Comparison of ENCODE assay signal across 10 cellular contexts in genomic region chr2:86087936-86088850, GRCh38. TPM values are rescaled to one million over a fixed set of nuclear protein-coding genes. Genes with fewer than 3 reads are reported as not detected.
DNase-seq lines count a peak whose midpoint lies in the region; ATAC-seq and TF ChIP-seq lines count a peak whose summit lies in the region.
"Had no signal": no experiment of that assay in that cellular context is flagged by ENCODE, and none has a peak within 500 bp of the region (broad histone marks: within the 10 kb centered on the region; RNA-seq: fewer than 3 reads in every experiment).

No MANE protein-coding gene starts in this region.

- H3K27me3 Mint-ChIP-seq in activated CD4-positive, alpha-beta memory T cell treated with anti-CD3 and anti-CD28 coated beads for 36 hours, result no peaks in the 10 kb centered on the region
- no peaks in the 10 kb centered on the region for H3K27me3 Mint-ChIP-seq in activated CD4-positive, alpha-beta memory T cell treated with anti-CD3 and anti-CD28 coated beads, Interleukin-2, amount 10 ng/mL, durations not matched to agents 7 days and 5 days
- H3K27me3 Mint-ChIP-seq in endodermal cell (ENCODE audit: insufficient read depth), result no peaks in the 10 kb centered on the region
- no peaks in the 10 kb centered on the region for H3K27me3 Mint-ChIP-seq in progenitor cell of endocrine pancreas
- H3K27me3 Mint-ChIP-seq: activated CD8-positive, alpha-beta memory T cell treated with anti-CD3 and anti-CD28 coated beads, Interleukin-2, amount 10 ng/mL, durations not matched to agents 7 days and 5 days had no signal

- H3K4me3 ChIP-seq in IMR-90 (ENCODE audit: insufficient read depth, low read depth, low read length) (no peak overlapping the region), endodermal cell (ENCODE audit: low read length) (no peak overlapping the region)

- H3K27ac ChIP-seq in IMR-90 (ENCODE audit: insufficient read depth, low read length), result no peak overlapping the region
- no peak overlapping the region for H3K27ac ChIP-seq in endodermal cell (ENCODE audit: low read depth, low read length)

- H2BK15ac ChIP-seq in IMR-90 (ENCODE audit: low read depth, low read length), result no peak overlapping the region

- H4K20me1 ChIP-seq in IMR-90 (ENCODE audit: insufficient read depth, low read length), result no peaks in the 10 kb centered on the region

- no peak overlapping the region for H3K4me2 ChIP-seq in IMR-90 (ENCODE audit: low read depth, low read length)

- no peak for TF ChIP-seq RAD21 in IMR-90 (IDR thresholded peaks at IDR 0.05; ENCODE audit: low read length)

- no peak overlapping the region for H3K18ac ChIP-seq in IMR-90 (ENCODE audit: low read depth, low read length)

- no peaks in the 10 kb centered on the region for H3K9me3 Mint-ChIP-seq in activated CD4-positive, alpha-beta memory T cell treated with anti-CD3 and anti-CD28 coated beads for 36 hours
- H3K9me3 Mint-ChIP-seq in activated CD4-positive, alpha-beta memory T cell treated with anti-CD3 and anti-CD28 coated beads, Interleukin-2, amount 10 ng/mL, durations not matched to agents 7 days and 5 days, result no peaks in the 10 kb centered on the region
- H3K9me3 Mint-ChIP-seq in endodermal cell (no peaks in the 10 kb centered on the region), progenitor cell of endocrine pancreas (ENCODE audit: low read depth) (no peaks in the 10 kb centered on the region)

- H3K27me3 ChIP-seq in IMR-90 (ENCODE audit: control insufficient read depth, insufficient read depth, low read length) (no peaks in the 10 kb centered on the region), endodermal cell (ENCODE audit: control insufficient read depth, insufficient read depth, low read length, poor library complexity, severe bottlenecking) (no peaks in the 10 kb centered on the region)

- H3K23ac ChIP-seq in IMR-90 (ENCODE audit: low read depth, low read length), result no peak overlapping the region

- H3K4me1 ChIP-seq in IMR-90 (ENCODE audit: control insufficient read depth, insufficient read depth, low read length) (no peaks in the 10 kb centered on the region), endodermal cell (ENCODE audit: control insufficient read depth, insufficient read depth, low read length) (no peaks in the 10 kb centered on the region)

- H3K9me1 ChIP-seq in IMR-90 (ENCODE audit: insufficient read depth, low read length), result no peaks in the 10 kb centered on the region

- DNase-seq in activated CD4-positive, alpha-beta memory T cell treated with anti-CD3 and anti-CD28 coated beads for 36 hours, result peak; percentile 28
- no peak for DNase-seq in activated CD4-positive, alpha-beta memory T cell treated with anti-CD3 and anti-CD28 coated beads, Interleukin-2, amount 10 ng/mL, durations not matched to agents 7 days and 5 days
- DNase-seq in IMR-90 (no peak), endodermal cell (peak; percentile 59), progenitor cell of endocrine pancreas (ENCODE audit: low spot score, unreplicated experiment) (no peak), OCI-M1 (lab: John Stamatoyannopoulos, UW) (no peak)
- no peak for DNase-seq in effector CD8-positive, alpha-beta T cell (lab: John Stamatoyannopoulos, UW)
- DNase-seq: activated CD8-positive, alpha-beta memory T cell treated with anti-CD3 and anti-CD28 coated beads, Interleukin-2, amount 10 ng/mL, durations not matched to agents 7 days and 5 days; NCI-H345 had no signal

- H3K9me3 ChIP-seq in IMR-90 (ENCODE audit: control insufficient read depth, insufficient read depth, low read length) (no peaks in the 10 kb centered on the region), endodermal cell (ENCODE audit: control insufficient read depth, low read length) (no peaks in the 10 kb centered on the region)

- no peak overlapping the region for H2AK5ac ChIP-seq in IMR-90 (ENCODE audit: low read depth, low read length)

- no peak overlapping the region for H2AK9ac ChIP-seq in IMR-90 (replicated peaks; ENCODE audit: low read depth, low read length, poor library complexity)

- no peak overlapping the region for H2AFZ ChIP-seq in IMR-90 (replicated peaks; ENCODE audit: low read length, poor library complexity)

- H4K91ac ChIP-seq in IMR-90 (ENCODE audit: insufficient read depth, low read depth, low read length), result no peak overlapping the region

- H4K8ac ChIP-seq in IMR-90 (ENCODE audit: low read depth in 2 of 2, low read length in 2 of 2), result no peak overlapping the region

- BruUV-seq in IMR-90 (replicated peaks; lab: Mats Ljungman, UMichigan), result no TSS peak

- 20% methylated on average over 1 of the region's 14 CpGs; no CpG with 5 or more reads in 1 of the 2 experiments for WGBS in IMR-90 (ENCODE audit: extremely low coverage in 2 of 2, insufficient read length in 1 of 2), 2 experiments
- WGBS in endodermal cell (ENCODE audit: insufficient coverage in 1 of 2, insufficient read length in 1 of 2), 2 experiments, result 86 to 94% methylated on average over 9 to 14 of the region's 14 CpGs

- peak; percentile 24; the same call in 1 of the 2 replicates for TF ChIP-seq CTCF in IMR-90 (conservative IDR thresholded peaks at IDR 0.05; ENCODE audit: low read depth, low read length)
- peak; percentile 81 for TF ChIP-seq CTCF in endodermal cell (conservative IDR thresholded peaks at IDR 0.05)
- peak; percentile 53 for TF ChIP-seq CTCF in progenitor cell of endocrine pancreas (IDR thresholded peaks at IDR 0.05; ENCODE audit: unreplicated experiment)

- H3K14ac ChIP-seq in IMR-90 (replicated peaks; ENCODE audit: low read depth, low read length), result no peak overlapping the region

- H2BK120ac ChIP-seq in IMR-90 (ENCODE audit: low read depth, low read length), result no peak overlapping the region

- no peak for TF ChIP-seq POLR2A in IMR-90 (IDR thresholded peaks at IDR 0.05; ENCODE audit: low read depth, low read length)

- no peak overlapping the region for H4K5ac ChIP-seq in IMR-90 (ENCODE audit: low read depth, low read length)

- H3K9ac ChIP-seq in IMR-90 (ENCODE audit: low read depth, low read length) (no peak overlapping the region), endodermal cell (ENCODE audit: extremely low read depth, low read length, poor library complexity, severe bottlenecking) (no peak overlapping the region)

- peaks cover 43% of the 10 kb centered on the region for H3K36me3 ChIP-seq in IMR-90 (ENCODE audit: control insufficient read depth, insufficient read depth, low read length)
- H3K36me3 ChIP-seq in endodermal cell (ENCODE audit: control insufficient read depth, insufficient read depth, low read length), result peaks cover 81% of the 10 kb centered on the region

- peaks cover 0 to 4% of the 10 kb centered on the region in 2 experiments; a peak in 1 of 4 replicates for H3K79me1 ChIP-seq in IMR-90 (ENCODE audit: low read depth in 1 of 2, low read length in 2 of 2)

- H3K4me1 Mint-ChIP-seq in activated CD4-positive, alpha-beta memory T cell treated with anti-CD3 and anti-CD28 coated beads for 36 hours (ENCODE audit: low read depth), result no peaks in the 10 kb centered on the region
- H3K4me1 Mint-ChIP-seq in activated CD4-positive, alpha-beta memory T cell treated with anti-CD3 and anti-CD28 coated beads, Interleukin-2, amount 10 ng/mL, durations not matched to agents 7 days and 5 days, result no peaks in the 10 kb centered on the region
- no peaks in the 10 kb centered on the region for H3K4me1 Mint-ChIP-seq in endodermal cell
- no peaks in the 10 kb centered on the region for H3K4me1 Mint-ChIP-seq in progenitor cell of endocrine pancreas (ENCODE audit: low read depth)

- dilution Hi-C loops in IMR-90 (cut with HindIII; ENCODE audit: low sequenced_read_pairs, unreplicated experiment), result no loop called here

- in situ Hi-C loops in IMR-90 (cut with MboI; ENCODE audit: low sequenced_read_pairs), result no loop called here

- no peak overlapping the region for H3K56ac ChIP-seq in IMR-90 (ENCODE audit: extremely low read depth, insufficient read depth, low read length)

- peaks cover 34% of the 10 kb centered on the region for H3K36me3 Mint-ChIP-seq in activated CD4-positive, alpha-beta memory T cell treated with anti-CD3 and anti-CD28 coated beads for 36 hours
- H3K36me3 Mint-ChIP-seq in activated CD4-positive, alpha-beta memory T cell treated with anti-CD3 and anti-CD28 coated beads, Interleukin-2, amount 10 ng/mL, durations not matched to agents 7 days and 5 days (ENCODE audit: low read depth), result peaks cover 30% of the 10 kb centered on the region
- peaks cover 69% of the 10 kb centered on the region for H3K36me3 Mint-ChIP-seq in endodermal cell (ENCODE audit: low read depth)
- peaks cover 12% of the 10 kb centered on the region for H3K36me3 Mint-ChIP-seq in progenitor cell of endocrine pancreas (ENCODE audit: insufficient read depth)

- H2BK20ac ChIP-seq in IMR-90 (ENCODE audit: low read depth, low read length), result no peak overlapping the region

- H3K27ac Mint-ChIP-seq in activated CD4-positive, alpha-beta memory T cell treated with anti-CD3 and anti-CD28 coated beads for 36 hours, result no peak overlapping the region
- H3K27ac Mint-ChIP-seq in activated CD4-positive, alpha-beta memory T cell treated with anti-CD3 and anti-CD28 coated beads, Interleukin-2, amount 10 ng/mL, durations not matched to agents 7 days and 5 days, result no peak overlapping the region
- H3K27ac Mint-ChIP-seq in endodermal cell (no peak overlapping the region), progenitor cell of endocrine pancreas (no peak overlapping the region)
- H3K27ac Mint-ChIP-seq: activated CD8-positive, alpha-beta memory T cell treated with anti-CD3 and anti-CD28 coated beads, Interleukin-2, amount 10 ng/mL, durations not matched to agents 7 days and 5 days had no signal

- no peak for ATAC-seq in IMR-90 (ENCODE audit: low read depth)
- no peak for ATAC-seq in GM18861 (IDR thresholded peaks at IDR 0.05; ENCODE audit: unreplicated experiment)
- ATAC-seq: activated CD8-positive, alpha-beta memory T cell treated with anti-CD3 and anti-CD28 coated beads, Interleukin-2, amount 10 ng/mL, durations not matched to agents 7 days and 5 days had no signal

- intact Hi-C loops in activated CD4-positive, alpha-beta memory T cell treated with anti-CD3 and anti-CD28 coated beads for 36 hours (cut with micrococcal nuclease), result no loop called here
- intact Hi-C loops in IMR-90 (cut with micrococcal nuclease), result loop anchor here (10.0 kb wide), 1 partner anchor 333 kb away; the partner anchor contains the start of gene ATOH8

- H3K4me3 Mint-ChIP-seq in activated CD4-positive, alpha-beta memory T cell treated with anti-CD3 and anti-CD28 coated beads for 36 hours, result no peak overlapping the region
- no peak overlapping the region for H3K4me3 Mint-ChIP-seq in activated CD4-positive, alpha-beta memory T cell treated with anti-CD3 and anti-CD28 coated beads, Interleukin-2, amount 10 ng/mL, durations not matched to agents 7 days and 5 days
- H3K4me3 Mint-ChIP-seq in endodermal cell (no peak overlapping the region), progenitor cell of endocrine pancreas (ENCODE audit: low read depth) (no peak overlapping the region)
- H3K4me3 Mint-ChIP-seq: activated CD8-positive, alpha-beta memory T cell treated with anti-CD3 and anti-CD28 coated beads, Interleukin-2, amount 10 ng/mL, durations not matched to agents 7 days and 5 days had no signal

- CTCF ChIA-PET in activated CD4-positive, alpha-beta memory T cell treated with anti-CD3 and anti-CD28 coated beads for 36 hours (lab: Charles Lee), result interaction anchor here (0.6 to 1.9 kb wide), 15 partner anchors 9 to 358 kb away, joined by 3 to 20 read pairs (median 4); partner anchors contain the start of genes POLR1A and PTCD3
- CTCF ChIA-PET in activated CD4-positive, alpha-beta memory T cell treated with anti-CD3 and anti-CD28 coated beads, Interleukin-2, amount 10 ng/mL, durations not matched to agents 7 days and 5 days (lab: Charles Lee), result interaction anchor here (0.5 to 2.2 kb wide), 19 partner anchors 8 to 798 kb away, joined by 3 to 15 read pairs (median 4); no protein-coding TSS in a partner anchor
- CTCF ChIA-PET in IMR-90 (lab: Yijun Ruan, JAX), result interaction anchor here (0.9 kb wide), 1 partner anchor 10 kb away, joined by 3 read pairs; no protein-coding TSS in a partner anchor

- H2BK5ac ChIP-seq in IMR-90 (ENCODE audit: low read depth, low read length, poor library complexity, severe bottlenecking), result no peak overlapping the region

- POLR2A ChIA-PET in activated CD4-positive, alpha-beta memory T cell treated with anti-CD3 and anti-CD28 coated beads for 36 hours (lab: Charles Lee), result interaction anchor here (0.6 to 1.0 kb wide), 2 partner anchors 72 to 89 kb away, joined by 3 read pairs; no protein-coding TSS in a partner anchor
- POLR2A ChIA-PET in activated CD4-positive, alpha-beta memory T cell treated with anti-CD3 and anti-CD28 coated beads, Interleukin-2, amount 10 ng/mL, durations not matched to agents 7 days and 5 days (lab: Charles Lee), result interaction anchor here (1.2 to 2.0 kb wide), 2 partner anchors 16 to 18 kb away, joined by 6 to 8 read pairs; partner anchors contain the start of genes POLR1A and PTCD3
- POLR2A ChIA-PET in IMR-90 (lab: Charles Lee; ENCODE audit: unreplicated experiment), result interaction anchor here (1.0 kb wide), 1 partner anchor 11 kb away, joined by 4 read pairs; no protein-coding TSS in a partner anchor

- no peak overlapping the region for H3K4ac ChIP-seq in IMR-90 (ENCODE audit: low read depth, low read length)

RNA-seq across cellular contexts. Expression of gene POLR1A, which starts 17.5 kb away (rescaled TPM):
- total RNA-seq in activated CD4-positive, alpha-beta memory T cell treated with anti-CD3 and anti-CD28 coated beads for 36 hours, result 10 to 100 TPM; 27.2 to 33.8 TPM
- total RNA-seq in activated CD4-positive, alpha-beta memory T cell treated with anti-CD3 and anti-CD28 coated beads, Interleukin-2, amount 10 ng/mL, durations not matched to agents 7 days and 5 days, result 10 to 100 TPM; 25.2 to 29.7 TPM
- total RNA-seq in IMR-90 (2012; rRNA removed) (27.4 and 27.8 TPM in 2 replicates), endodermal cell (10 to 100 TPM; 37.9 to 45.5 TPM), progenitor cell of endocrine pancreas (47.9 and 51.3 TPM in 2 replicates)
- 7.6 and 9.3 TPM in 2 replicates for polyA plus RNA-seq in IMR-90 (2012; rRNA removed)
- polyA plus RNA-seq in IMR-90 (2012; cell fraction: cytosol; rRNA removed), result 3.3 and 3.5 TPM in 2 replicates
- polyA plus RNA-seq in IMR-90 (2012; cell fraction: nucleus; rRNA removed; ENCODE audit: low replicate concordance), result 12.0 and 12.4 TPM in 2 replicates
- polyA plus RNA-seq in endodermal cell (2013, experiment 1 of 2), result 20.6 TPM
- polyA plus RNA-seq in endodermal cell (2013, experiment 2 of 2), result 19.8 TPM

RNA-seq across cellular contexts. Expression of gene PTCD3, which starts 17.8 kb away (rescaled TPM):
- total RNA-seq in activated CD4-positive, alpha-beta memory T cell treated with anti-CD3 and anti-CD28 coated beads for 36 hours, result 100 to 1,000 TPM; 172 to 175 TPM
- 100 to 1,000 TPM; 144 to 149 TPM for total RNA-seq in activated CD4-positive, alpha-beta memory T cell treated with anti-CD3 and anti-CD28 coated beads, Interleukin-2, amount 10 ng/mL, durations not matched to agents 7 days and 5 days
- 48.9 and 75.5 TPM in 2 replicates for total RNA-seq in IMR-90 (2012; rRNA removed)
- polyA plus RNA-seq in IMR-90 (2012; rRNA removed), result 29.1 and 44.0 TPM in 2 replicates
- 9.9 and 27.6 TPM in 2 replicates for polyA plus RNA-seq in IMR-90 (2012; cell fraction: cytosol; rRNA removed)
- 32.2 and 210 TPM in 2 replicates for polyA plus RNA-seq in IMR-90 (2012; cell fraction: nucleus; rRNA removed; ENCODE audit: low replicate concordance)
- total RNA-seq in endodermal cell, result 100 to 1,000 TPM; 184 to 191 TPM
- polyA plus RNA-seq in endodermal cell (2013, experiment 1 of 2), result 149 TPM
- polyA plus RNA-seq in endodermal cell (2013, experiment 2 of 2), result 126 TPM
- 160 and 163 TPM in 2 replicates for total RNA-seq in progenitor cell of endocrine pancreas

Comparison
In these comparisons a context has a peak if more than half of its experiments do, and no peak if none do; other contexts are left out.
1. DNase-seq: peak in activated CD4-positive, alpha-beta memory T cell treated with anti-CD3 and anti-CD28 coated beads for 36 hours (single experiment) and endodermal cell (single experiment); none in activated CD4-positive, alpha-beta memory T cell treated with anti-CD3 and anti-CD28 coated beads, Interleukin-2, amount 10 ng/mL, durations not matched to agents 7 days and 5 days (single experiment), IMR-90 (single experiment), progenitor cell of endocrine pancreas (single experiment), effector CD8-positive, alpha-beta T cell (single experiment) and OCI-M1 (single experiment).
2. CTCF ChIP-seq: peak in every context shown above with its lines; median percentile 81 in endodermal cell; 53 in progenitor cell of endocrine pancreas; 24 in IMR-90.